Comparison of ENCODE assay signal across 9 cellular contexts in genomic region chr1:160388406-160388805, GRCh38. TPM values are rescaled to one million over a fixed set of nuclear protein-coding genes. Genes with fewer than 3 reads are reported as not detected.
"Had no signal": no experiment of that assay in that cellular context is flagged by ENCODE, and none has a peak within 500 bp of the region (broad histone marks: within the 10 kb centered on the region; RNA-seq: fewer than 3 reads in every experiment).

No MANE protein-coding gene starts in this region.

RNA-seq across cellular contexts. Expression of gene VANGL2, which starts 12.0 kb away (rescaled TPM):
- total RNA-seq: activated T-helper 1 cell treated with anti-CD3 and anti-CD28 coated beads, Interleukin-12 subunit alpha, Interleukin-12 subunit beta, Interleukin-2, Interleukin-4 antibody, amounts not matched to agents 30 ng/mL and 10 ng/mL and 1 ng/mL, durations not matched to agents 14 hours and 24 hours and 36 hours; activated T-helper 17 cell treated with anti-CD3 and anti-CD28 coated beads, Interleukin-2, amount 50 U/mL, for 72 hours; activated T-helper 2 cell treated with anti-CD3 and anti-CD28 coated beads, Interferon-gamma antibody, Interleukin-2, Interleukin-4, amounts not matched to agents 10 μg/mL and 5 μg/mL and 100 μg/mL, durations not matched to agents 14 hours and 24 hours and 36 hours had no signal

RNA-seq across cellular contexts. Expression of gene NHLH1, which starts 21.5 kb away (rescaled TPM):
- total RNA-seq: ascending aorta, body of pancreas, bronchial epithelial cell, cardiac septum had no signal
- polyA plus RNA-seq: aorta, cardiac muscle cell had no signal
